11 cellular contexts compared by ENCODE assay signal in the genomic region with DNA sequence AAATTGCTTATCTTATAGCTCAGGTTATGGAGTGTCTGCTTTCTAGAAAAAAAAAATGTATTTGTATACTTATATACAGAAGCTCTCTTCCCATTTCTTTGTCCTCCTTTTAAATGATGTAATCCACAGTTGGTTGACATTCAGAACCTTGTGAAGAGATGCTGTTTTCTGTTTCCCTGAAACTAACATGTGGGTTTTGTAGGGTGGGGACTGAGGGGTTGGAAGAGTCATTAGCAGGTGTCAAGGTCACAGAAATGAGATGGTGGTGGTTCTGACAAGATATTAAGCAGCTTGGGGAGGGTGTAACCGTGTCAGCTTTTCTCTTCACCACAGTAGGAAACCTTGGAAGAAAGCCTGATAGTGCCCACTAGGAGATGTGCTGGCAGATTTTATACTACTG. TPM values are rescaled to one million over a fixed set of nuclear protein-coding genes. Genes with fewer than 3 reads are reported as not detected.
DNase-seq lines count a peak whose midpoint lies in the region; ATAC-seq and TF ChIP-seq lines count a peak whose summit lies in the region.
"Had no signal": no experiment of that assay in that cellular context is flagged by ENCODE, and none has a peak within 500 bp of the region (broad histone marks: within the 10 kb centered on the region; RNA-seq: fewer than 3 reads in every experiment).

No MANE protein-coding gene starts in this region.

- no peaks in the 10 kb centered on the region for H3K27me3 Mint-ChIP-seq in activated T-cell treated with anti-CD3 and anti-CD28 coated beads, Interleukin-2, amount 50 U/mL, for 4 hours (ENCODE audit: low read depth)
- no peaks in the 10 kb centered on the region for H3K27me3 Mint-ChIP-seq in naive thymus-derived CD4-positive, alpha-beta T cell

- H2AFZ ChIP-seq in HCT116 (ENCODE audit: low read depth, low read length, poor library complexity, severe bottlenecking): no peak overlapping the region

- no peak overlapping the region for H3K27ac ChIP-seq in DOHH2 (ENCODE audit: low read depth, low read length)
- no peak overlapping the region for H3K27ac ChIP-seq in HCT116 (ENCODE audit: low read depth, low read length)
- peak overlapping the region; percentile 94 for H3K27ac ChIP-seq in naive thymus-derived CD4-positive, alpha-beta T cell (ENCODE audit: low read depth, low read length)
- H3K27ac ChIP-seq: tibial nerve had no signal

- TF ChIP-seq RAD21 in HCT116 (IDR thresholded peaks at IDR 0.05; ENCODE audit: low read depth): no peak

- peaks cover 11% of the 10 kb centered on the region for H3K36me3 Mint-ChIP-seq in activated T-cell treated with anti-CD3 and anti-CD28 coated beads, Interleukin-2, amount 50 U/mL, for 4 hours (ENCODE audit: insufficient read depth)
- H3K36me3 Mint-ChIP-seq in naive thymus-derived CD4-positive, alpha-beta T cell: peaks cover 0 to 25% (median 4%) of the 10 kb centered on the region in 5 donors

- CTCF ChIA-PET in HCT116 (lab: Charles Lee): interaction anchor here (0.8 kb wide), 1 partner anchor 72 kb away, joined by 3 read pairs; no protein-coding TSS in a partner anchor
- CTCF ChIA-PET in naive thymus-derived CD4-positive, alpha-beta T cell (lab: Charles Lee): interaction anchor here (1.0 to 1.4 kb wide), 2 partner anchors 10 to 71 kb away, joined by 6 read pairs; no protein-coding TSS in a partner anchor

- H3K4me3 ChIP-seq in DOHH2 (ENCODE audit: low read length) (no peak overlapping the region), HCT116 (replicated peaks in 1 of 2; ENCODE audit: low read depth in 1 of 2, low read length in 2 of 2) (no peak overlapping the region)
- peak overlapping the region; percentile 24 for H3K4me3 ChIP-seq in naive thymus-derived CD4-positive, alpha-beta T cell (ENCODE audit: low read length)

- H3F3A ChIP-seq in DOHH2 (ENCODE audit: control insufficient read depth, insufficient read depth): peaks cover 18% of the 10 kb centered on the region

- H3K9ac ChIP-seq in HCT116 (ENCODE audit: low read length): no peak overlapping the region

- no peak for DNase-seq in HCT116 (ENCODE audit: low read depth, low spot score)
- DNase-seq in activated T-cell treated with anti-CD3 and anti-CD28 coated beads, Interleukin-2, amount 50 U/mL, for 4 hours: no peak
- no peak for DNase-seq in naive thymus-derived CD4-positive, alpha-beta T cell
- no peak for DNase-seq in NCI-H446 (lab: John Stamatoyannopoulos, UW)
- DNase-seq in central memory CD4-positive, alpha-beta T cell: no peak
- DNase-seq in NCI-H2081 (lab: John Stamatoyannopoulos, UW): no peak
- DNase-seq: caudate nucleus, NCI-H510A treated with DMSO at 0.1 percent for 48 hours had no signal

- no peak for ATAC-seq in HCT116
- ATAC-seq in activated T-cell treated with anti-CD3 and anti-CD28 coated beads, Interleukin-2, amount 50 U/mL, for 4 hours: peak; percentile 30 to 31
- no peak for ATAC-seq in naive thymus-derived CD4-positive, alpha-beta T cell
- ATAC-seq: SK-N-SH treated with all-trans-retinoic acid at 6 μM for 48 hours had no signal

- no TSS peak for BruUV-seq in HCT116 (replicated peaks; lab: Mats Ljungman, UMichigan)

- H3K79me2 ChIP-seq in DOHH2 (ENCODE audit: control insufficient read depth, low read length) (peaks cover 71% of the 10 kb centered on the region), HCT116 (ENCODE audit: insufficient read depth, low read length) (peaks cover 65% of the 10 kb centered on the region)

- H3K9me2 ChIP-seq in DOHH2 (replicated peaks; ENCODE audit: control insufficient read depth, low read length) (no peaks in the 10 kb centered on the region), HCT116 (ENCODE audit: insufficient read depth) (no peaks in the 10 kb centered on the region)

- H3K4me3 Mint-ChIP-seq in activated T-cell treated with anti-CD3 and anti-CD28 coated beads, Interleukin-2, amount 50 U/mL, for 4 hours: peak overlapping the region; percentile 94
- peak overlapping the region; percentile 73 to 97 (median 86) for H3K4me3 Mint-ChIP-seq in naive thymus-derived CD4-positive, alpha-beta T cell

- TF ChIP-seq CTCF in DOHH2 (IDR thresholded peaks at IDR 0.05; ENCODE audit: low read depth, low read length, poor library complexity, severe bottlenecking): no peak
- TF ChIP-seq CTCF in HCT116 (IDR thresholded peaks at IDR 0.05 in 2 of 3, conservative IDR thresholded peaks at IDR 0.05 in 1 of 3; ENCODE audit: borderline replicate concordance in 1 of 3, insufficient read depth in 1 of 3, low read depth in 2 of 3, low read length in 2 of 3): no peak

- H3K4me2 ChIP-seq in DOHH2 (ENCODE audit: low read length) (peak overlapping the region; percentile 68), HCT116 (ENCODE audit: low read length) (peak overlapping the region; percentile 94; the same call in 1 of the 2 replicates)

- POLR2A ChIA-PET in HCT116 (lab: Charles Lee): no interaction called here
- POLR2A ChIA-PET in naive thymus-derived CD4-positive, alpha-beta T cell (lab: Charles Lee): interaction anchor here (0.6 to 4.8 kb wide), 9 partner anchors 10 to 105 kb away, joined by 3 to 91 read pairs (median 3); no protein-coding TSS in a partner anchor

- H3K9me3 ChIP-seq in DOHH2 (ENCODE audit: control insufficient read depth, insufficient read depth, low read length) (no peaks in the 10 kb centered on the region), HCT116 (ENCODE audit: control insufficient read depth in 1 of 2, insufficient read depth in 1 of 2, low read depth in 1 of 2, low read length in 2 of 2) (no peaks in the 10 kb centered on the region)
- H3K9me3 ChIP-seq in naive thymus-derived CD4-positive, alpha-beta T cell (ENCODE audit: control insufficient read depth in 2 of 3, low read length in 3 of 3): no peaks in the 10 kb centered on the region
- H3K9me3 ChIP-seq: tibial nerve had no signal

- RAD21 ChIA-PET in HCT116 (lab: Charles Lee; ENCODE audit: low non-redundant PET in 1 of 2, low total read pairs in 2 of 2, uncharacterized antibody in 2 of 2, unreplicated experiment in 2 of 2): no interaction called here

- no peaks in the 10 kb centered on the region for H3K9me3 Mint-ChIP-seq in activated T-cell treated with anti-CD3 and anti-CD28 coated beads, Interleukin-2, amount 50 U/mL, for 4 hours
- peaks cover 0 to 1% (median 0%) of the 10 kb centered on the region in 11 donors for H3K9me3 Mint-ChIP-seq in naive thymus-derived CD4-positive, alpha-beta T cell

- peaks cover 79% of the 10 kb centered on the region for H3K4me1 Mint-ChIP-seq in activated T-cell treated with anti-CD3 and anti-CD28 coated beads, Interleukin-2, amount 50 U/mL, for 4 hours (ENCODE audit: low read depth)
- H3K4me1 Mint-ChIP-seq in naive thymus-derived CD4-positive, alpha-beta T cell: peaks cover 57 to 91% (median 84%) of the 10 kb centered on the region in 7 donors

- H3K4me1 ChIP-seq in DOHH2 (ENCODE audit: control insufficient read depth, low read length) (peaks cover 44% of the 10 kb centered on the region), HCT116 (ENCODE audit: control insufficient read depth in 1 of 2, insufficient read depth in 2 of 2, low read length in 2 of 2) (peaks cover 8 to 23% of the 10 kb centered on the region in 2 experiments)
- peaks cover 69 to 76% of the 10 kb centered on the region in 2 donors for H3K4me1 ChIP-seq in naive thymus-derived CD4-positive, alpha-beta T cell (ENCODE audit: control insufficient read depth in 2 of 2, insufficient read depth in 2 of 2, low read length in 2 of 2)

- peak overlapping the region; percentile 33 to 96 (median 93) for H3K27ac Mint-ChIP-seq in naive thymus-derived CD4-positive, alpha-beta T cell

- H3K36me3 ChIP-seq in DOHH2 (ENCODE audit: control insufficient read depth, low read length) (peaks cover 24% of the 10 kb centered on the region), HCT116 (ENCODE audit: control insufficient read depth in 1 of 2, insufficient read depth in 2 of 2, low read length in 2 of 2) (no peaks in the 10 kb centered on the region)
- no peaks in the 10 kb centered on the region for H3K36me3 ChIP-seq in naive thymus-derived CD4-positive, alpha-beta T cell (ENCODE audit: control insufficient read depth in 2 of 3, insufficient read depth in 3 of 3, low read length in 3 of 3)
- H3K36me3 ChIP-seq: tibial nerve had no signal

- TF ChIP-seq POLR2A in HCT116 (IDR thresholded peaks at IDR 0.05; ENCODE audit: borderline replicate concordance, extremely low read depth, insufficient read depth, insufficient read length): no peak

- intact Hi-C loops in HCT116 (cut with micrococcal nuclease): no loop called here
- intact Hi-C loops in naive thymus-derived CD4-positive, alpha-beta T cell (cut with micrococcal nuclease): loop anchor here (5.0 to 10.0 kb wide), 3 partner anchors 77 to 1236 kb away; a partner anchor contains a TSS

- H3K27me3 ChIP-seq in DOHH2 (ENCODE audit: control insufficient read depth, low read length) (no peaks in the 10 kb centered on the region), HCT116 (ENCODE audit: insufficient read depth, low read length) (no peaks in the 10 kb centered on the region)
- no peaks in the 10 kb centered on the region for H3K27me3 ChIP-seq in naive thymus-derived CD4-positive, alpha-beta T cell (ENCODE audit: control insufficient read depth in 2 of 2, insufficient read depth in 2 of 2, low read length in 2 of 2)
- H3K27me3 ChIP-seq: tibial nerve had no signal

- H4K20me1 ChIP-seq in DOHH2 (ENCODE audit: control insufficient read depth, insufficient read depth, low read depth, low read length): peaks cover 13% of the 10 kb centered on the region; the same call in 1 of the 2 replicates
- H4K20me1 ChIP-seq in HCT116 (ENCODE audit: insufficient read depth): peaks cover 16% of the 10 kb centered on the region; the same call in 1 of the 2 replicates

TF ChIP-seq in HCT116, 20 proteins besides CTCF, POLR2A, EP300 and RAD21 (continues in another document):
- TF ChIP-seq ELF1 (IDR thresholded peaks at IDR 0.05; ENCODE audit: borderline replicate concordance, low read depth): no peak

RNA-seq across cellular contexts. Expression of a gene that starts 2.4 kb away (rescaled TPM):
- 12.8 TPM for total RNA-seq in HCT116 (2021; ENCODE audit: unreplicated experiment)
- polyA plus RNA-seq in HCT116 (2012): 1.9 and 2.9 TPM in 2 replicates
- 10 to 100 TPM; 31.0 to 37.0 (median 32.4) TPM for total RNA-seq in activated T-cell treated with anti-CD3 and anti-CD28 coated beads, Interleukin-2, amount 50 U/mL, for 4 hours
- 100 to 1,000 TPM in 2 of 5 experiments, 10 to 100 TPM in 3; 51.9 to 120 (median 96.3) TPM for total RNA-seq in naive thymus-derived CD4-positive, alpha-beta T cell
- polyA plus RNA-seq in naive thymus-derived CD4-positive, alpha-beta T cell: 10 to 100 TPM; 51.0 to 59.8 TPM

Comparison
In these comparisons a context has a peak if more than half of its experiments do, and no peak if none do; other contexts are left out.
1. ATAC-seq: peak in activated T-cell treated with anti-CD3 and anti-CD28 coated beads, Interleukin-2, amount 50 U/mL, for 4 hours (2 of 2); none in HCT116 (single experiment) and naive thymus-derived CD4-positive, alpha-beta T cell (single experiment).